9 cellular contexts compared by ENCODE assay signal in genomic region chr1:59151387-59151761, GRCh38.
DNase-seq lines count a peak whose midpoint lies in the region; ATAC-seq, FAIRE-seq and TF ChIP-seq lines count a peak whose summit lies in the region.
"Had no signal": no experiment of that assay in that cellular context is flagged by ENCODE, and none has a peak within 500 bp of the region (broad histone marks: within the 10 kb centered on the region; RNA-seq: fewer than 3 reads in every experiment).

No MANE protein-coding gene starts in this region.

- CTCF ChIA-PET in activated CD8-positive, alpha-beta T cell treated with anti-CD3 and anti-CD28 coated beads for 36 hours (lab: Charles Lee) = no interaction called here

- no peak for ATAC-seq in left lung
- ATAC-seq in activated CD8-positive, alpha-beta T cell treated with anti-CD3 and anti-CD28 coated beads for 36 hours = no peak

- POLR2A ChIA-PET in activated CD8-positive, alpha-beta T cell treated with anti-CD3 and anti-CD28 coated beads for 36 hours (lab: Charles Lee) = interaction anchor here (0.5 to 0.8 kb wide), 3 partner anchors 12 to 347 kb away, joined by 3 read pairs; no protein-coding TSS in a partner anchor

- peaks cover 90% of the 10 kb centered on the region for H3K4me1 Mint-ChIP-seq in HFFc6 (ENCODE audit: low read depth)
- H3K4me1 Mint-ChIP-seq in activated CD8-positive, alpha-beta T cell treated with anti-CD3 and anti-CD28 coated beads for 36 hours (ENCODE audit: low read depth) = peaks cover 22% of the 10 kb centered on the region

- H3K27me3 ChIP-seq in left lung (peaks cover 0 to 12% of the 10 kb centered on the region in 2 donors), spleen (replicated peaks in 1 of 7) (peaks cover 0 to 7% (median 0%) of the 10 kb centered on the region in 7 donors), small intestine (ENCODE audit: control insufficient read depth in 2 of 2, insufficient read depth in 2 of 2, low read length in 2 of 2) (no peaks in the 10 kb centered on the region)
- H3K27me3 ChIP-seq: foreskin keratinocyte had no signal

- H3K27ac ChIP-seq in angular gyrus (ENCODE audit: low read depth, low read length) (peak overlapping the region; percentile 56), left lung (peak overlapping the region; percentile 34 to 59), spleen (peak overlapping the region in 6 of 8 donors; percentile 21 to 63 (median 47)), small intestine (ENCODE audit: low read depth in 1 of 2, low read length in 1 of 2) (peak overlapping the region in 1 of 2 donors; percentile 71)
- H3K27ac ChIP-seq: foreskin keratinocyte had no signal

- no peaks in the 10 kb centered on the region for H3K9me3 Mint-ChIP-seq in HFFc6
- H3K9me3 Mint-ChIP-seq in activated CD8-positive, alpha-beta T cell treated with anti-CD3 and anti-CD28 coated beads for 36 hours = no peaks in the 10 kb centered on the region

- H3K4me1 ChIP-seq in left lung (peaks cover 12 to 25% of the 10 kb centered on the region in 2 donors), spleen (peaks cover 0 to 39% (median 22%) of the 10 kb centered on the region in 6 donors), small intestine (ENCODE audit: control insufficient read depth in 2 of 2, insufficient read depth in 1 of 2, low read depth in 1 of 2, low read length in 1 of 2) (peaks cover 0 to 3% of the 10 kb centered on the region in 2 donors)

- H3K4me3 ChIP-seq in left lung (no peak overlapping the region), spleen (no peak overlapping the region), small intestine (ENCODE audit: low read depth in 1 of 2, low read length in 2 of 2) (no peak overlapping the region)

- TF ChIP-seq POLR2A in spleen (IDR thresholded peaks at IDR 0.05) = no peak

- peaks cover 7% of the 10 kb centered on the region; the same call in 1 of the 2 replicates for H3K36me3 Mint-ChIP-seq in HFFc6 (ENCODE audit: low read depth)
- no peaks in the 10 kb centered on the region for H3K36me3 Mint-ChIP-seq in activated CD8-positive, alpha-beta T cell treated with anti-CD3 and anti-CD28 coated beads for 36 hours (ENCODE audit: low read depth)

- peak overlapping the region; percentile 84 for H3K4me3 Mint-ChIP-seq in HFFc6
- no peak overlapping the region for H3K4me3 Mint-ChIP-seq in activated CD8-positive, alpha-beta T cell treated with anti-CD3 and anti-CD28 coated beads for 36 hours

- H3K36me3 ChIP-seq in left lung (no peaks in the 10 kb centered on the region), spleen (no peaks in the 10 kb centered on the region), small intestine (ENCODE audit: control insufficient read depth in 2 of 2, insufficient read depth in 2 of 2, low read length in 2 of 2) (no peaks in the 10 kb centered on the region)

- H3K9me3 ChIP-seq in left lung = no peaks in the 10 kb centered on the region
- no peaks in the 10 kb centered on the region for H3K9me3 ChIP-seq in spleen
- H3K9me3 ChIP-seq in small intestine (ENCODE audit: control insufficient read depth, low read depth) = no peaks in the 10 kb centered on the region

- intact Hi-C loops in left lung (cut with DNase I) (no loop called here), spleen (cut with DNase I; ENCODE audit: low total_unique reads) (no loop called here)
- intact Hi-C loops in activated CD8-positive, alpha-beta T cell treated with anti-CD3 and anti-CD28 coated beads for 36 hours (cut with micrococcal nuclease) = no loop called here

- WGBS in spleen, 5 donors = 83 to 93% (median 85%) methylated on average over 4 of the region's 4 CpGs
- 57 to 64% (median 59%) methylated on average over 4 of the region's 4 CpGs for WGBS in small intestine, 3 donors

- peaks cover 3% of the 10 kb centered on the region; the same call in 1 of the 2 replicates for H3K27me3 Mint-ChIP-seq in HFFc6 (ENCODE audit: insufficient read depth)
- no peaks in the 10 kb centered on the region for H3K27me3 Mint-ChIP-seq in activated CD8-positive, alpha-beta T cell treated with anti-CD3 and anti-CD28 coated beads for 36 hours

- TF ChIP-seq CTCF in HFFc6 (IDR thresholded peaks at IDR 0.05) (no peak), left lung (IDR thresholded peaks at IDR 0.05) (no peak), spleen (IDR thresholded peaks at IDR 0.05 in 8 of 11, conservative IDR thresholded peaks at IDR 0.05 in 3 of 11) (no peak), GM20000 (IDR thresholded peaks at IDR 0.05; ENCODE audit: extremely low read depth, missing control alignments) (no peak)
- TF ChIP-seq CTCF in activated CD8-positive, alpha-beta T cell treated with anti-CD3 and anti-CD28 coated beads for 36 hours (IDR thresholded peaks at IDR 0.05) = no peak

- peak overlapping the region; percentile 96 for H3K27ac Mint-ChIP-seq in HFFc6
- H3K27ac Mint-ChIP-seq in activated CD8-positive, alpha-beta T cell treated with anti-CD3 and anti-CD28 coated beads for 36 hours = no peak overlapping the region

- DNase-seq in HFFc6 (no peak), left lung (no peak), spleen (no peak), cerebellar nuclear complex (lab: John Stamatoyannopoulos, UW) (no peak), small intestine (no peak), GM20000 (ENCODE audit: low spot score) (no peak)
- no peak for DNase-seq in activated CD8-positive, alpha-beta T cell treated with anti-CD3 and anti-CD28 coated beads for 36 hours

- FAIRE-seq in small intestine (lab: Jason Lieb, UNC) = no peak
